19 cellular contexts compared by ENCODE assay signal in genomic region chr19:41420101-41420880, GRCh38. TPM values are rescaled to one million over a fixed set of nuclear protein-coding genes. Genes with fewer than 3 reads are reported as not detected.
DNase-seq lines count a peak whose midpoint lies in the region; ATAC-seq, FAIRE-seq and TF ChIP-seq lines count a peak whose summit lies in the region.
"Had no signal": no experiment of that assay in that cellular context is flagged by ENCODE, and none has a peak within 500 bp of the region (broad histone marks: within the 10 kb centered on the region; RNA-seq: fewer than 3 reads in every experiment).

No MANE protein-coding gene starts in this region.

- no peak for TF ChIP-seq POLR2A in right lobe of liver (IDR thresholded peaks at IDR 0.05)
- TF ChIP-seq POLR2A in HepG2 (IDR thresholded peaks at IDR 0.05; ENCODE audit: insufficient read depth in 1 of 2, low read depth in 2 of 2, low read length in 2 of 2), result no peak

- intact Hi-C loops in right lobe of liver (cut with DNase I), result no loop called here
- intact Hi-C loops in HepG2 (cut with micrococcal nuclease; ENCODE audit: unreplicated experiment), result no loop called here
- intact Hi-C loops in mucosa of descending colon (cut with DNase I, micrococcal nuclease), result no loop called here
- intact Hi-C loops in activated T-helper 2 cell treated with anti-CD3 and anti-CD28 coated beads, Interferon-gamma antibody, Interleukin-2, Interleukin-4, amounts not matched to agents 10 μg/mL and 5 μg/mL and 100 μg/mL, durations not matched to agents 14 hours and 24 hours and 36 hours (cut with micrococcal nuclease), result no loop called here

- TF ChIP-seq EP300 in HepG2 (IDR thresholded peaks at IDR 0.05; ENCODE audit: low read depth in 2 of 2, low read length in 2 of 2) (no peak), HepG2 (CRISPR knock-in tag; IDR thresholded peaks at IDR 0.05; ENCODE audit: borderline replicate concordance) (no peak)

- peaks cover 38% of the 10 kb centered on the region for H3K36me3 Mint-ChIP-seq in activated T-helper 2 cell treated with anti-CD3 and anti-CD28 coated beads, Interferon-gamma antibody, Interleukin-2, Interleukin-4, amounts not matched to agents 10 μg/mL and 5 μg/mL and 100 μg/mL, durations not matched to agents 14 hours and 24 hours and 36 hours (ENCODE audit: low read depth)

- POLR2A ChIA-PET in HepG2 (lab: Yijun Ruan, JAX), result interaction anchor here (1.4 kb wide), 1 partner anchor 19 kb away, joined by 3 read pairs; the partner anchor contains the start of gene DMAC2

- no peaks in the 10 kb centered on the region for H3K27me3 Mint-ChIP-seq in activated T-helper 2 cell treated with anti-CD3 and anti-CD28 coated beads, Interferon-gamma antibody, Interleukin-2, Interleukin-4, amounts not matched to agents 10 μg/mL and 5 μg/mL and 100 μg/mL, durations not matched to agents 14 hours and 24 hours and 36 hours (ENCODE audit: low read depth)

- WGBS in right lobe of liver (ENCODE audit: insufficient coverage, low coverage, low lambda C conversion rate, missing lambda C conversion rate), result 58% methylated on average over 5 of the region's 8 CpGs
- WGBS in HepG2 (ENCODE audit: low lambda C conversion rate), result 94% methylated on average over 8 of the region's 8 CpGs

- CTCF ChIA-PET in HepG2 (lab: Yijun Ruan, JAX; ENCODE audit: low intra/inter-chr PET ratio, low total read pairs), result no interaction called here

- no peak overlapping the region for H3K4me3 ChIP-seq in right lobe of liver
- no peak overlapping the region for H3K4me3 ChIP-seq in HepG2 (replicated peaks in 1 of 3; ENCODE audit: insufficient read depth in 1 of 3, low read depth in 2 of 3, low read length in 3 of 3)
- no peak overlapping the region for H3K4me3 ChIP-seq in muscle layer of duodenum (ENCODE audit: low read depth in 1 of 2, low read length in 2 of 2)
- no peak overlapping the region for H3K4me3 ChIP-seq in mucosa of descending colon
- H3K4me3 ChIP-seq: smooth muscle cell had no signal

- TF ChIP-seq RAD21 in HepG2 (CRISPR knock-in tag; IDR thresholded peaks at IDR 0.05), result no peak

- H3K36me3 ChIP-seq in right lobe of liver (peaks cover 0 to 71% (median 29%) of the 10 kb centered on the region in 4 donors), HepG2 (replicated peaks in 1 of 2; ENCODE audit: control insufficient read depth in 1 of 2, insufficient read depth in 2 of 2, low read length in 2 of 2) (peaks cover 24 to 33% of the 10 kb centered on the region in 2 experiments; a peak in 4 of 5 replicates), muscle layer of duodenum (ENCODE audit: control insufficient read depth in 1 of 2, insufficient read depth in 2 of 2, low read length in 2 of 2) (peaks cover 28 to 82% of the 10 kb centered on the region in 2 donors), mucosa of descending colon (ENCODE audit: low read depth) (peaks cover 6% of the 10 kb centered on the region)

- no peak overlapping the region for H3K27ac Mint-ChIP-seq in activated T-helper 2 cell treated with anti-CD3 and anti-CD28 coated beads, Interferon-gamma antibody, Interleukin-2, Interleukin-4, amounts not matched to agents 10 μg/mL and 5 μg/mL and 100 μg/mL, durations not matched to agents 14 hours and 24 hours and 36 hours

- H3K27me3 ChIP-seq in right lobe of liver (no peaks in the 10 kb centered on the region), HepG2 (ENCODE audit: control insufficient read depth in 1 of 2, insufficient read depth in 2 of 2, low read length in 2 of 2) (no peaks in the 10 kb centered on the region), muscle layer of duodenum (ENCODE audit: low read depth, low read length) (no peaks in the 10 kb centered on the region)

- H3K9ac ChIP-seq in HepG2 (ENCODE audit: insufficient read depth, low read depth, low read length), result no peak overlapping the region

- ATAC-seq in right lobe of liver (peak; percentile 53 to 79 (median 62)), HepG2 (no peak), mucosa of descending colon (no peak)
- ATAC-seq: PC-3 had no signal

- H3K4me1 ChIP-seq in right lobe of liver (no peaks in the 10 kb centered on the region), HepG2 (ENCODE audit: insufficient read depth, low read length) (peaks cover 12% of the 10 kb centered on the region), muscle layer of duodenum (ENCODE audit: control insufficient read depth in 1 of 2, insufficient read depth in 2 of 2, low read length in 2 of 2) (peaks cover 0 to 19% of the 10 kb centered on the region in 2 donors), mucosa of descending colon (ENCODE audit: low read depth) (peaks cover 12% of the 10 kb centered on the region)

- TF ChIP-seq CTCF in right lobe of liver (IDR thresholded peaks at IDR 0.05) (no peak), HepG2 (CRISPR knock-in tag; IDR thresholded peaks at IDR 0.05) (no peak), mucosa of descending colon (IDR thresholded peaks at IDR 0.05) (no peak)

- H3K4me1 Mint-ChIP-seq in activated T-helper 2 cell treated with anti-CD3 and anti-CD28 coated beads, Interferon-gamma antibody, Interleukin-2, Interleukin-4, amounts not matched to agents 10 μg/mL and 5 μg/mL and 100 μg/mL, durations not matched to agents 14 hours and 24 hours and 36 hours (ENCODE audit: low read depth), result no peaks in the 10 kb centered on the region
- H3K4me1 Mint-ChIP-seq: H9 had no signal

- no peak overlapping the region for H2AFZ ChIP-seq in HepG2 (ENCODE audit: low read length)

- H3K4me3 Mint-ChIP-seq in activated T-helper 2 cell treated with anti-CD3 and anti-CD28 coated beads, Interferon-gamma antibody, Interleukin-2, Interleukin-4, amounts not matched to agents 10 μg/mL and 5 μg/mL and 100 μg/mL, durations not matched to agents 14 hours and 24 hours and 36 hours (ENCODE audit: low read depth), result no peak overlapping the region
- H3K4me3 Mint-ChIP-seq: H9 had no signal

- no peak overlapping the region for H3K4me2 ChIP-seq in HepG2 (ENCODE audit: low read depth, low read length)
- H3K4me2 ChIP-seq: smooth muscle cell had no signal

- DNase-seq in right lobe of liver, result peak in 1 of 3 donors; percentile 29
- DNase-seq in HepG2 (ENCODE audit: low spot score), result no peak
- peak; percentile 38 for DNase-seq in UCSD-AML1 (lab: John Stamatoyannopoulos, UW; ENCODE audit: unreplicated experiment)
- DNase-seq in activated naive CD4-positive, alpha-beta T cell treated with anti-CD3 and anti-CD28 coated beads, Interleukin-2, amount 50 U/mL, for 16 hours, result no peak
- DNase-seq in mucosa of descending colon, result no peak
- no peak for DNase-seq in activated T-helper 2 cell treated with anti-CD3 and anti-CD28 coated beads, Interferon-gamma antibody, Interleukin-2, Interleukin-4, amounts not matched to agents 10 μg/mL and 5 μg/mL and 100 μg/mL, durations not matched to agents 14 hours and 24 hours and 36 hours (ENCODE audit: low spot score)
- no peak for DNase-seq in COLO829 (ENCODE audit: low spot score)
- DNase-seq: activated CD4-positive, alpha-beta T cell treated with anti-CD3 and anti-CD28 coated beads for 4 hours; activated T-cell treated with anti-CD3 and anti-CD28 coated beads, Interleukin-2, amount 50 U/mL, for 1 hour; dermis blood vessel endothelial cell; DMS 273 treated with DMSO at 0.1 percent for 48 hours; H9; PC-3; T-helper 1 cell had no signal

- H3K9me3 Mint-ChIP-seq in activated T-helper 2 cell treated with anti-CD3 and anti-CD28 coated beads, Interferon-gamma antibody, Interleukin-2, Interleukin-4, amounts not matched to agents 10 μg/mL and 5 μg/mL and 100 μg/mL, durations not matched to agents 14 hours and 24 hours and 36 hours, result no peaks in the 10 kb centered on the region
- H3K9me3 Mint-ChIP-seq: H9 had no signal

- BruUV-seq in HepG2 (replicated peaks; lab: Mats Ljungman, UMichigan), result no TSS peak

- no peaks in the 10 kb centered on the region for H4K20me1 ChIP-seq in HepG2 (ENCODE audit: insufficient read depth, low read length)

- FAIRE-seq in HepG2 (lab: Jason Lieb, UNC), result no peak

- H3K79me2 ChIP-seq in HepG2 (ENCODE audit: insufficient read depth, low read length), result no peaks in the 10 kb centered on the region

- H3K9me3 ChIP-seq in right lobe of liver (no peaks in the 10 kb centered on the region), HepG2 (ENCODE audit: low read length) (no peaks in the 10 kb centered on the region), muscle layer of duodenum (ENCODE audit: control insufficient read depth in 1 of 2, low read length in 2 of 2) (no peaks in the 10 kb centered on the region), mucosa of descending colon (no peaks in the 10 kb centered on the region)

- in situ Hi-C loops in HepG2 (cut with HindIII; ENCODE audit: extremely low pct_ligation_motif_present, low pct_unique_long_range_greater_than_20kb), result no loop called here

- H3K27ac ChIP-seq in right lobe of liver (peak overlapping the region in 1 of 3 donors; percentile 33), HepG2 (ENCODE audit: extremely low read length, insufficient read depth, low read length) (no peak overlapping the region), muscle layer of duodenum (ENCODE audit: low read length) (peak overlapping the region; percentile 12)

RNA-seq across cellular contexts. Expression of gene B3GNT8, which starts 6.9 kb away (rescaled TPM):
- total RNA-seq in right lobe of liver (1 to 10 TPM in 1 of 6 experiments, under 1 TPM in 5; 0.50 to 1.2 (median 0.63) TPM), HepG2 (2016; rRNA removed; fragmentation: Illumina TruSeq; extraction: Trizol) (1.9 and 2.3 TPM in 2 replicates), mucosa of descending colon (10 to 100 TPM; 28.8 to 69.4 (median 34.3) TPM)
- 0.26 and 0.71 TPM in 2 replicates for total RNA-seq in HepG2 (2016; cell fraction: cytosol; rRNA removed; fragmentation: Illumina TruSeq; extraction: Trizol; ENCODE audit: low read depth)
- 1.4 and 1.9 TPM in 2 replicates for total RNA-seq in HepG2 (2016; cell fraction: insoluble cytoplasmic fraction; rRNA removed; fragmentation: Illumina TruSeq; extraction: Trizol)
- total RNA-seq in HepG2 (2016; cell fraction: membrane; rRNA removed; fragmentation: Illumina TruSeq; extraction: Trizol), result 0.90 and 1.1 TPM in 2 replicates
- total RNA-seq in HepG2 (2016; cell fraction: nucleus; rRNA removed; fragmentation: Illumina TruSeq; extraction: Trizol), result 2.1 and 3.1 TPM in 2 replicates
- polyA plus RNA-seq in HepG2 (2011; rRNA removed), result 0.26 and 0.44 TPM in 2 replicates
- 0.40 and 0.48 TPM in 2 replicates for polyA plus RNA-seq in HepG2 (2011; cell fraction: cytosol; rRNA removed)
- polyA plus RNA-seq in HepG2 (2011; cell fraction: nucleus; rRNA removed), result 0.54 and 1.00 TPM in 2 replicates
- polyA plus RNA-seq in HepG2 (2012), result 0.35 and 1.1 TPM in 2 replicates
- polyA plus RNA-seq in HepG2 (2016; cell fraction: cytosol; fragmentation: Illumina TruSeq; extraction: Trizol; ENCODE audit: low read depth), result 0.43 and 0.69 TPM in 2 replicates
- 0.58 and 1.1 TPM in 2 replicates for polyA plus RNA-seq in HepG2 (2016; cell fraction: insoluble cytoplasmic fraction; fragmentation: Illumina TruSeq; extraction: Trizol; ENCODE audit: low read depth)
- 0.34 and 0.42 TPM in 2 replicates for polyA plus RNA-seq in HepG2 (2016; cell fraction: membrane; fragmentation: Illumina TruSeq; extraction: Trizol; ENCODE audit: low read depth)
- 2.2 and 3.1 TPM in 2 replicates for polyA plus RNA-seq in HepG2 (2016; cell fraction: nucleus; fragmentation: Illumina TruSeq; extraction: Trizol; ENCODE audit: insufficient read depth, low read depth)
- 1.3 TPM in 1 of 2 replicates, not detected in the other for polyA minus RNA-seq in HepG2 (2011; rRNA and poly(A)+ RNA removed; ENCODE audit: low replicate concordance)
- polyA minus RNA-seq in HepG2 (2011; cell fraction: cytosol; rRNA and poly(A)+ RNA removed), result 1.1 TPM in 1 of 2 replicates, not detected in the other
- 0.50 and 0.52 TPM in 2 replicates for polyA minus RNA-seq in HepG2 (2011; cell fraction: nucleus; rRNA and poly(A)+ RNA removed)
- 0.96 and 0.97 TPM in 2 replicates for total RNA-seq in activated T-helper 2 cell treated with anti-CD3 and anti-CD28 coated beads, Interferon-gamma antibody, Interleukin-2, Interleukin-4, amounts not matched to agents 10 μg/mL and 5 μg/mL and 100 μg/mL, durations not matched to agents 14 hours and 24 hours and 36 hours
- total RNA-seq: LHCN-M2 had no signal

RNA-seq across cellular contexts. Expression of gene DMAC2, which starts 19.4 kb away (rescaled TPM):
- total RNA-seq in right lobe of liver (10 to 100 TPM; 18.9 to 30.5 (median 22.5) TPM), HepG2 (2016; rRNA removed; fragmentation: Illumina TruSeq; extraction: Trizol) (39.0 and 51.9 TPM in 2 replicates), mucosa of descending colon (10 to 100 TPM; 38.9 to 61.0 (median 47.5) TPM)
- 10.2 and 12.0 TPM in 2 replicates for total RNA-seq in HepG2 (2016; cell fraction: cytosol; rRNA removed; fragmentation: Illumina TruSeq; extraction: Trizol; ENCODE audit: low read depth)
- 38.9 and 54.2 TPM in 2 replicates for total RNA-seq in HepG2 (2016; cell fraction: insoluble cytoplasmic fraction; rRNA removed; fragmentation: Illumina TruSeq; extraction: Trizol)
- 31.2 and 31.3 TPM in 2 replicates for total RNA-seq in HepG2 (2016; cell fraction: membrane; rRNA removed; fragmentation: Illumina TruSeq; extraction: Trizol)
- total RNA-seq in HepG2 (2016; cell fraction: nucleus; rRNA removed; fragmentation: Illumina TruSeq; extraction: Trizol), result 18.5 and 20.2 TPM in 2 replicates
- polyA plus RNA-seq in HepG2 (2011; rRNA removed), result 66.0 TPM in 2 replicates
- polyA plus RNA-seq in HepG2 (2011; cell fraction: cytosol; rRNA removed), result 76.3 and 90.6 TPM in 2 replicates
- 43.1 and 45.0 TPM in 2 replicates for polyA plus RNA-seq in HepG2 (2011; cell fraction: nucleus; rRNA removed)
- polyA plus RNA-seq in HepG2 (2012), result 39.8 and 45.8 TPM in 2 replicates
- polyA plus RNA-seq in HepG2 (2016; cell fraction: cytosol; fragmentation: Illumina TruSeq; extraction: Trizol; ENCODE audit: low read depth), result 16.8 TPM in 2 replicates
- 69.0 and 74.8 TPM in 2 replicates for polyA plus RNA-seq in HepG2 (2016; cell fraction: insoluble cytoplasmic fraction; fragmentation: Illumina TruSeq; extraction: Trizol; ENCODE audit: low read depth)
- 33.3 and 38.0 TPM in 2 replicates for polyA plus RNA-seq in HepG2 (2016; cell fraction: membrane; fragmentation: Illumina TruSeq; extraction: Trizol; ENCODE audit: low read depth)
- polyA plus RNA-seq in HepG2 (2016; cell fraction: nucleus; fragmentation: Illumina TruSeq; extraction: Trizol; ENCODE audit: insufficient read depth, low read depth), result 38.1 and 41.9 TPM in 2 replicates
- 51.2 and 105 TPM in 2 replicates for polyA minus RNA-seq in HepG2 (2011; rRNA and poly(A)+ RNA removed; ENCODE audit: low replicate concordance)
- polyA minus RNA-seq in HepG2 (2011; cell fraction: cytosol; rRNA and poly(A)+ RNA removed), result 36.5 and 37.9 TPM in 2 replicates
- polyA minus RNA-seq in HepG2 (2011; cell fraction: nucleus; rRNA and poly(A)+ RNA removed), result 14.3 and 18.3 TPM in 2 replicates
- total RNA-seq in activated T-helper 2 cell treated with anti-CD3 and anti-CD28 coated beads, Interferon-gamma antibody, Interleukin-2, Interleukin-4, amounts not matched to agents 10 μg/mL and 5 μg/mL and 100 μg/mL, durations not matched to agents 14 hours and 24 hours and 36 hours, result 58.3 and 60.8 TPM in 2 replicates

RNA-seq across cellular contexts. Expression of gene ERICH4, which starts 22.7 kb away (rescaled TPM):
- total RNA-seq in right lobe of liver, result not detected
- 0.64 and 1.0 TPM in 2 replicates for total RNA-seq in HepG2 (2016; rRNA removed; fragmentation: Illumina TruSeq; extraction: Trizol)
- 0.26 and 0.71 TPM in 2 replicates for total RNA-seq in HepG2 (2016; cell fraction: cytosol; rRNA removed; fragmentation: Illumina TruSeq; extraction: Trizol; ENCODE audit: low read depth)
- total RNA-seq in HepG2 (2016; cell fraction: insoluble cytoplasmic fraction; rRNA removed; fragmentation: Illumina TruSeq; extraction: Trizol), result 0.84 and 1.5 TPM in 2 replicates
- 0.34 and 0.53 TPM in 2 replicates for total RNA-seq in HepG2 (2016; cell fraction: membrane; rRNA removed; fragmentation: Illumina TruSeq; extraction: Trizol)
- 0.59 TPM in 1 of 2 replicates, not detected in the other for total RNA-seq in HepG2 (2016; cell fraction: nucleus; rRNA removed; fragmentation: Illumina TruSeq; extraction: Trizol)
- 0.38 and 0.40 TPM in 2 replicates for polyA plus RNA-seq in HepG2 (2011; rRNA removed)
- 0.13 and 0.49 TPM in 2 replicates for polyA plus RNA-seq in HepG2 (2011; cell fraction: cytosol; rRNA removed)
- 0.21 TPM in 1 of 2 replicates, not detected in the other for polyA plus RNA-seq in HepG2 (2011; cell fraction: nucleus; rRNA removed)
- 1.1 and 2.3 TPM in 2 replicates for polyA plus RNA-seq in HepG2 (2012)
- 0.52 and 0.62 TPM in 2 replicates for polyA plus RNA-seq in HepG2 (2016; cell fraction: cytosol; fragmentation: Illumina TruSeq; extraction: Trizol; ENCODE audit: low read depth)
- polyA plus RNA-seq in HepG2 (2016; cell fraction: insoluble cytoplasmic fraction; fragmentation: Illumina TruSeq; extraction: Trizol; ENCODE audit: low read depth), result 1.4 and 1.7 TPM in 2 replicates
- polyA plus RNA-seq in HepG2 (2016; cell fraction: membrane; fragmentation: Illumina TruSeq; extraction: Trizol; ENCODE audit: low read depth), result 0.61 and 0.69 TPM in 2 replicates
- 0.55 and 0.89 TPM in 2 replicates for polyA plus RNA-seq in HepG2 (2016; cell fraction: nucleus; fragmentation: Illumina TruSeq; extraction: Trizol; ENCODE audit: insufficient read depth, low read depth)
- polyA minus RNA-seq in HepG2 (2011; rRNA and poly(A)+ RNA removed; ENCODE audit: low replicate concordance), result not detected in 2 replicates
- not detected in 2 replicates for polyA minus RNA-seq in HepG2 (2011; cell fraction: cytosol; rRNA and poly(A)+ RNA removed)
- 0.52 TPM in 1 of 2 replicates, not detected in the other for polyA minus RNA-seq in HepG2 (2011; cell fraction: nucleus; rRNA and poly(A)+ RNA removed)
- total RNA-seq in mucosa of descending colon, result not detected
- total RNA-seq in activated T-helper 2 cell treated with anti-CD3 and anti-CD28 coated beads, Interferon-gamma antibody, Interleukin-2, Interleukin-4, amounts not matched to agents 10 μg/mL and 5 μg/mL and 100 μg/mL, durations not matched to agents 14 hours and 24 hours and 36 hours, result not detected in 2 replicates
- total RNA-seq: dermis blood vessel endothelial cell, H9, LHCN-M2, lung microvascular endothelial cell, PC-3, smooth muscle cell, subcutaneous adipose tissue had no signal
- polyA plus RNA-seq: smooth muscle cell had no signal

RNA-seq across cellular contexts. Expression of gene BCKDHA, which starts 22.7 kb away (rescaled TPM):
- total RNA-seq in right lobe of liver (10 to 100 TPM; 32.1 to 68.7 (median 48.9) TPM), HepG2 (2016; rRNA removed; fragmentation: Illumina TruSeq; extraction: Trizol) (9.7 and 11.8 TPM in 2 replicates), mucosa of descending colon (10 to 100 TPM; 16.6 to 22.5 (median 17.3) TPM)
- 1.5 TPM in 2 replicates for total RNA-seq in HepG2 (2016; cell fraction: cytosol; rRNA removed; fragmentation: Illumina TruSeq; extraction: Trizol; ENCODE audit: low read depth)
- 6.9 and 10.5 TPM in 2 replicates for total RNA-seq in HepG2 (2016; cell fraction: insoluble cytoplasmic fraction; rRNA removed; fragmentation: Illumina TruSeq; extraction: Trizol)
- total RNA-seq in HepG2 (2016; cell fraction: membrane; rRNA removed; fragmentation: Illumina TruSeq; extraction: Trizol), result 3.3 and 4.5 TPM in 2 replicates
- total RNA-seq in HepG2 (2016; cell fraction: nucleus; rRNA removed; fragmentation: Illumina TruSeq; extraction: Trizol), result 6.1 and 7.1 TPM in 2 replicates
- 31.3 and 31.5 TPM in 2 replicates for polyA plus RNA-seq in HepG2 (2011; rRNA removed)
- 20.9 and 32.3 TPM in 2 replicates for polyA plus RNA-seq in HepG2 (2011; cell fraction: cytosol; rRNA removed)
- polyA plus RNA-seq in HepG2 (2011; cell fraction: nucleus; rRNA removed), result 30.6 and 39.7 TPM in 2 replicates
- polyA plus RNA-seq in HepG2 (2012), result 10.5 and 13.8 TPM in 2 replicates
- polyA plus RNA-seq in HepG2 (2016; cell fraction: cytosol; fragmentation: Illumina TruSeq; extraction: Trizol; ENCODE audit: low read depth), result 1.6 and 2.5 TPM in 2 replicates
- 5.8 and 6.3 TPM in 2 replicates for polyA plus RNA-seq in HepG2 (2016; cell fraction: insoluble cytoplasmic fraction; fragmentation: Illumina TruSeq; extraction: Trizol; ENCODE audit: low read depth)
- 2.1 and 3.5 TPM in 2 replicates for polyA plus RNA-seq in HepG2 (2016; cell fraction: membrane; fragmentation: Illumina TruSeq; extraction: Trizol; ENCODE audit: low read depth)
- polyA plus RNA-seq in HepG2 (2016; cell fraction: nucleus; fragmentation: Illumina TruSeq; extraction: Trizol; ENCODE audit: insufficient read depth, low read depth), result 3.7 and 7.6 TPM in 2 replicates
- 19.1 and 44.4 TPM in 2 replicates for polyA minus RNA-seq in HepG2 (2011; rRNA and poly(A)+ RNA removed; ENCODE audit: low replicate concordance)
- polyA minus RNA-seq in HepG2 (2011; cell fraction: cytosol; rRNA and poly(A)+ RNA removed), result 23.0 and 29.5 TPM in 2 replicates
- polyA minus RNA-seq in HepG2 (2011; cell fraction: nucleus; rRNA and poly(A)+ RNA removed), result 11.6 and 11.8 TPM in 2 replicates
- 18.9 and 20.5 TPM in 2 replicates for total RNA-seq in activated T-helper 2 cell treated with anti-CD3 and anti-CD28 coated beads, Interferon-gamma antibody, Interleukin-2, Interleukin-4, amounts not matched to agents 10 μg/mL and 5 μg/mL and 100 μg/mL, durations not matched to agents 14 hours and 24 hours and 36 hours

RNA-seq across cellular contexts. Expression of gene EXOSC5, which starts 23.1 kb away (rescaled TPM):
- 10 to 100 TPM in 5 of 6 experiments, 1 to 10 TPM in 1; 6.1 to 26.6 (median 14.1) TPM for total RNA-seq in right lobe of liver
- 23.6 and 24.1 TPM in 2 replicates for total RNA-seq in HepG2 (2016; rRNA removed; fragmentation: Illumina TruSeq; extraction: Trizol)
- total RNA-seq in HepG2 (2016; cell fraction: cytosol; rRNA removed; fragmentation: Illumina TruSeq; extraction: Trizol; ENCODE audit: low read depth), result 7.1 TPM in 2 replicates
- 22.9 and 25.3 TPM in 2 replicates for total RNA-seq in HepG2 (2016; cell fraction: insoluble cytoplasmic fraction; rRNA removed; fragmentation: Illumina TruSeq; extraction: Trizol)
- 5.9 and 7.1 TPM in 2 replicates for total RNA-seq in HepG2 (2016; cell fraction: membrane; rRNA removed; fragmentation: Illumina TruSeq; extraction: Trizol)
- total RNA-seq in HepG2 (2016; cell fraction: nucleus; rRNA removed; fragmentation: Illumina TruSeq; extraction: Trizol), result 11.1 and 12.5 TPM in 2 replicates
- 26.5 and 31.5 TPM in 2 replicates for polyA plus RNA-seq in HepG2 (2011; rRNA removed)
- polyA plus RNA-seq in HepG2 (2011; cell fraction: cytosol; rRNA removed), result 28.1 and 37.8 TPM in 2 replicates
- polyA plus RNA-seq in HepG2 (2011; cell fraction: nucleus; rRNA removed), result 19.3 and 20.0 TPM in 2 replicates
- 19.0 and 33.9 TPM in 2 replicates for polyA plus RNA-seq in HepG2 (2012)
- 4.5 and 5.0 TPM in 2 replicates for polyA plus RNA-seq in HepG2 (2016; cell fraction: cytosol; fragmentation: Illumina TruSeq; extraction: Trizol; ENCODE audit: low read depth)
- polyA plus RNA-seq in HepG2 (2016; cell fraction: insoluble cytoplasmic fraction; fragmentation: Illumina TruSeq; extraction: Trizol; ENCODE audit: low read depth), result 23.1 and 25.5 TPM in 2 replicates
- 3.8 and 5.4 TPM in 2 replicates for polyA plus RNA-seq in HepG2 (2016; cell fraction: membrane; fragmentation: Illumina TruSeq; extraction: Trizol; ENCODE audit: low read depth)
- 17.4 and 17.8 TPM in 2 replicates for polyA plus RNA-seq in HepG2 (2016; cell fraction: nucleus; fragmentation: Illumina TruSeq; extraction: Trizol; ENCODE audit: insufficient read depth, low read depth)
- polyA minus RNA-seq in HepG2 (2011; rRNA and poly(A)+ RNA removed; ENCODE audit: low replicate concordance), result 18.9 and 21.9 TPM in 2 replicates
- polyA minus RNA-seq in HepG2 (2011; cell fraction: cytosol; rRNA and poly(A)+ RNA removed), result 11.7 and 13.1 TPM in 2 replicates
- polyA minus RNA-seq in HepG2 (2011; cell fraction: nucleus; rRNA and poly(A)+ RNA removed), result 7.5 and 9.0 TPM in 2 replicates
- total RNA-seq in mucosa of descending colon, result 10 to 100 TPM; 12.5 to 16.4 (median 13.3) TPM
- total RNA-seq in activated T-helper 2 cell treated with anti-CD3 and anti-CD28 coated beads, Interferon-gamma antibody, Interleukin-2, Interleukin-4, amounts not matched to agents 10 μg/mL and 5 μg/mL and 100 μg/mL, durations not matched to agents 14 hours and 24 hours and 36 hours, result 50.4 and 54.3 TPM in 2 replicates

Comparison
In these comparisons a context has a peak if more than half of its experiments do, and no peak if none do; other contexts are left out.
1. ATAC-seq: peak in right lobe of liver (4 of 4); none in HepG2 (single experiment) and mucosa of descending colon (single experiment).
2. RNA of gene B3GNT8, which starts 6.9 kb away (total RNA-seq): 28.8 to 69.4 TPM in mucosa of descending colon; 0.26 to 3.1 TPM in HepG2, 0.96 to 0.97 TPM in activated T-helper 2 cell treated with anti-CD3 and anti-CD28 coated beads, Interferon-gamma antibody, Interleukin-2, Interleukin-4, amounts not matched to agents 10 μg/mL and 5 μg/mL and 100 μg/mL, durations not matched to agents 14 hours and 24 hours and 36 hours and 0.50 to 1.2 TPM in right lobe of liver; every median in the first group is over 4 times any median in the second.